Comparison of ENCODE assay signal across 1 cellular context in genomic region chr10:121525276-121526039, GRCh38.
TF ChIP-seq lines count a peak whose summit lies in the region.

No MANE protein-coding gene starts in this region.

TF ChIP-seq in GM23338, 12 proteins besides CTCF, POLR2A, EP300 and RAD21 (continued from another document):
- TF ChIP-seq REST (IDR thresholded peaks at IDR 0.05; ENCODE audit: unreplicated experiment) = no peak
- TF ChIP-seq POLR2AphosphoS5 (IDR thresholded peaks at IDR 0.05; ENCODE audit: low read depth) = no peak
